17 cellular contexts compared by ENCODE assay signal in the genomic region with DNA sequence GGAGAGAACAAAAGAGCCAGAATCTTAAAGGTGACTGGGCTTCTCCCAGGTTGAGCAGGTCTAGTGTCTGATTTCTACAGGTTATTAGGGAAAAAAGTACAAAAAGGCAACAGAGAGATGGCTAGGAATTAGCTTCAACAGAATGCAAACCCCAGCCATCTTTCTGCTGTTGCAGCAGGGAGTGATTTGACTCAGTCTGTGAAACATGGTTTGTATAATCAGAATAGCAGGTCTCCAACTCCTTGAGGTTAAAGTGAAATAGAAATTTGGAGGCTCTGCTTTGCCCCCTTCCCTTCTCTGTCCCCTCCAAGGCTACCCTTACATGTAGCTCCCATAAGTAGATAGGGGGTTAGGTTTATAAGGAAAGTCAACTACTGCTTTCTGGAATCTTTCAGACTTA.
DNase-seq lines count a peak whose midpoint lies in the region; ATAC-seq, FAIRE-seq and TF ChIP-seq lines count a peak whose summit lies in the region.
"Had no signal": no experiment of that assay in that cellular context is flagged by ENCODE, and none has a peak within 500 bp of the region (broad histone marks: within the 10 kb centered on the region; RNA-seq: fewer than 3 reads in every experiment).

No MANE protein-coding gene starts in this region.

- no peak for FAIRE-seq in GM12891 (lab: Jason Lieb, UNC)
- FAIRE-seq: bronchial epithelial cell had no signal

- no peak for TF ChIP-seq POLR2A in GM12891 (IDR thresholded peaks at IDR 0.05; ENCODE audit: low read depth, low read length)

- ATAC-seq in GM18519 (IDR thresholded peaks at IDR 0.05; ENCODE audit: low FRiP score, unreplicated experiment) (peak; percentile 44), HG02870 (IDR thresholded peaks at IDR 0.05; ENCODE audit: unreplicated experiment) (peak; percentile 59)
- ATAC-seq: gastrocnemius medialis had no signal

- H3K36me3 ChIP-seq in rectal smooth muscle tissue (ENCODE audit: control insufficient read depth, insufficient read depth, low read length), result no peaks in the 10 kb centered on the region
- H3K36me3 ChIP-seq: gastrocnemius medialis, HAP-1, neutrophil, right atrium auricular region had no signal

- no peaks in the 10 kb centered on the region for H3K27me3 ChIP-seq in rectal smooth muscle tissue (ENCODE audit: control insufficient read depth, insufficient read depth, low read length)
- H3K27me3 ChIP-seq: gastrocnemius medialis, neutrophil, right atrium auricular region had no signal

- peaks cover 13% of the 10 kb centered on the region for H3K4me1 ChIP-seq in rectal smooth muscle tissue (ENCODE audit: control insufficient read depth, insufficient read depth, low read length)

- H3K4me3 ChIP-seq in rectal smooth muscle tissue (ENCODE audit: low read length), result no peak overlapping the region
- H3K4me3 ChIP-seq: gastrocnemius medialis, HAP-1, right atrium auricular region had no signal

- DNase-seq in caudate nucleus (lab: John Stamatoyannopoulos, UW) (no peak), ACHN (no peak), occipital lobe (lab: John Stamatoyannopoulos, UW) (no peak), GM12891 (ENCODE audit: insufficient read length, low spot score) (no peak), GM03348 (ENCODE audit: low spot score) (no peak)
- DNase-seq: activated CD4-positive, CD25-positive, alpha-beta regulatory T cell treated with anti-CD3 and anti-CD28 coated beads, Interleukin-2, amount 50 U/mL, for 72 hours; gastrocnemius medialis; IMR-90; NCI-H187 treated with DMSO at 0.1 percent for 48 hours; stimulated activated CD4-positive, alpha-beta T cell treated with anti-CD3 and anti-CD28 coated beads, Interleukin-15, amount 100 ng/mL, for 24 hours had no signal

- H3K9ac ChIP-seq in rectal smooth muscle tissue (ENCODE audit: low read length), result no peak overlapping the region

- H3K27ac ChIP-seq in caudate nucleus (ENCODE audit: low read depth, low read length) (peak overlapping the region; percentile 89), rectal smooth muscle tissue (ENCODE audit: low read depth, low read length) (peak overlapping the region; percentile 15)
- H3K27ac ChIP-seq: gastrocnemius medialis, neutrophil had no signal

- in situ Hi-C loops in ACHN (cut with HindIII; ENCODE audit: low pct_ligation_motif_present, low pct_unique_long_range_greater_than_20kb, low sequenced_read_pairs), result no loop called here

TF ChIP-seq in GM12891, 5 proteins besides CTCF, POLR2A, EP300 and RAD21:
- TF ChIP-seq POLR2AphosphoS5 (IDR thresholded peaks at IDR 0.05; ENCODE audit: low read depth, low read length) (no peak), POU2F2 (IDR thresholded peaks at IDR 0.05; ENCODE audit: low read depth, low read length) (no peak), SPI1 (IDR thresholded peaks at IDR 0.05; ENCODE audit: low read depth, low read length) (no peak), TAF1 (IDR thresholded peaks at IDR 0.05; ENCODE audit: low read depth, low read length) (no peak)
